Comparison of ENCODE assay signal across 1 cellular context in the genomic region with DNA sequence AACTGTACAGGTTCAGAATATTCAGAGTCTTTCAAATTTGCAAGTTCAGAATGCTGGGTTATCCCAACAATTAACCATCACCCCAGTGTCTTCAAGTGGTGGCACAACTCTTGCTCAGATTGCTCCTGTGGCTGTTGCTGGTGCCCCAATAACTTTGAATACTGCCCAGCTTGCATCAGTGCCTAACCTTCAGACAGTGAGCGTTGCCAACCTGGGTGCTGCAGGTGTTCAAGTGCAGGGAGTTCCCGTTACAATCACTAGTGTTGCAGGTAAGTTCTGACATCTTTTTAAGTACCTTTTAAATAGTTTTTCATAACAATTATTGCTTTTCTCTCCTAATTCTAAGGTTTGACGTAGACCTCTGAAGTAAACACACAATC.
TF ChIP-seq lines count a peak whose summit lies in the region.

No MANE protein-coding gene starts in this region.

TF ChIP-seq in endothelial cell of umbilical vein, 7 proteins besides CTCF, POLR2A, EP300 and RAD21:
- TF ChIP-seq FOS (IDR thresholded peaks at IDR 0.05; ENCODE audit: borderline replicate concordance, insufficient read depth, low read length) (no peak), POLR2AphosphoS5 (IDR thresholded peaks at IDR 0.05; ENCODE audit: insufficient read depth, low read depth, low read length) (no peak), GATA2 (IDR thresholded peaks at IDR 0.05; ENCODE audit: insufficient read depth, insufficient read length, low read depth, low read length) (no peak), JUN (IDR thresholded peaks at IDR 0.05; ENCODE audit: borderline replicate concordance, insufficient read depth, insufficient read length, low read depth) (no peak), MAX (IDR thresholded peaks at IDR 0.05; ENCODE audit: insufficient read depth, insufficient read length) (no peak), MYC (IDR thresholded peaks at IDR 0.05; ENCODE audit: low read depth, low read length) (no peak), EZH2 (IDR thresholded peaks at IDR 0.05; ENCODE audit: borderline replicate concordance, low read depth, low read length, severe bottlenecking) (no peak)
TF ChIP-seq in endothelial cell of umbilical vein: peak in this region for 0.
